Comparison of ENCODE assay signal across 24 cellular contexts in genomic region chr5:125052601-125053000, GRCh38.
"Had no signal": no experiment of that assay in that cellular context is flagged by ENCODE, and none has a peak within 500 bp of the region (broad histone marks: within the 10 kb centered on the region; RNA-seq: fewer than 3 reads in every experiment).

No MANE protein-coding gene starts in this region.

- H3K4me1 ChIP-seq: left lung, pancreas, transverse colon, upper lobe of right lung, uterus had no signal

- H3K27me3 Mint-ChIP-seq: naive thymus-derived CD4-positive, alpha-beta T cell; stimulated activated naive CD8-positive, alpha-beta T cell treated with anti-CD3 and anti-CD28 coated beads, Interleukin-15, amount 100 ng/mL, for 72 hours had no signal

- H3K36me3 Mint-ChIP-seq: naive thymus-derived CD4-positive, alpha-beta T cell had no signal

- H3K9me3 Mint-ChIP-seq: naive thymus-derived CD4-positive, alpha-beta T cell; stimulated activated naive CD8-positive, alpha-beta T cell treated with anti-CD3 and anti-CD28 coated beads, Interleukin-15, amount 100 ng/mL, for 72 hours had no signal

- H3K4me3 Mint-ChIP-seq: naive thymus-derived CD4-positive, alpha-beta T cell; stimulated activated naive CD8-positive, alpha-beta T cell treated with anti-CD3 and anti-CD28 coated beads, Interleukin-15, amount 100 ng/mL, for 72 hours had no signal

- H3K27ac ChIP-seq: dorsolateral prefrontal cortex, epithelial cell of prostate, left lung, neutrophil, pancreas, suprapubic skin, transverse colon, upper lobe of right lung, uterus had no signal

- H3K4me3 ChIP-seq: dorsolateral prefrontal cortex, left lung, pancreas, smooth muscle cell, suprapubic skin, transverse colon, upper lobe of right lung, uterus had no signal

- H3K36me3 ChIP-seq: left lung, neutrophil, pancreas, suprapubic skin, transverse colon, upper lobe of right lung, uterus had no signal

- ATAC-seq: esophagus mucosa; left lung; naive thymus-derived CD4-positive, alpha-beta T cell; pancreas; sciatic nerve; stimulated activated naive CD8-positive, alpha-beta T cell treated with anti-CD3 and anti-CD28 coated beads, Interleukin-15, amount 100 ng/mL, for 72 hours; upper lobe of right lung had no signal

- H3K27me3 ChIP-seq: dorsolateral prefrontal cortex, left lung, neutrophil, pancreas, suprapubic skin, transverse colon, upper lobe of right lung, uterus had no signal

- H3K4me2 ChIP-seq: smooth muscle cell had no signal

- H3K9me3 ChIP-seq: left lung, neutrophil, pancreas, suprapubic skin, transverse colon, upper lobe of right lung, uterus had no signal

- DNase-seq: dorsolateral prefrontal cortex; effector CD4-positive, alpha-beta T cell; foreskin fibroblast; kidney; left lung; mesendoderm; midbrain; naive thymus-derived CD4-positive, alpha-beta T cell; pancreas; stimulated activated CD4-positive, alpha-beta T cell treated with anti-CD3 and anti-CD28 coated beads, Interleukin-12 subunit alpha, Interleukin-12 subunit beta, amount 100 ng/mL, for 4 hours; stimulated activated CD4-positive, alpha-beta T cell treated with anti-CD3 and anti-CD28 coated beads, Interleukin-1b, Interleukin-23, amount 100 ng/mL, for 48 hours; stimulated activated CD4-positive, alpha-beta T cell treated with anti-CD3 and anti-CD28 coated beads, Interleukin-4, amount 100 ng/mL, for 1 hour; stimulated activated CD8-positive, alpha-beta memory T cell treated with anti-CD3 and anti-CD28 coated beads, Interleukin-4, amount 100 ng/mL, for 48 hours; stimulated activated naive CD4-positive, alpha-beta T cell; stimulated activated naive CD8-positive, alpha-beta T cell treated with anti-CD3 and anti-CD28 coated beads, Interleukin-15, amount 100 ng/mL, for 72 hours; transverse colon; upper lobe of right lung; uterus had no signal

- H3K4me1 Mint-ChIP-seq: naive thymus-derived CD4-positive, alpha-beta T cell; stimulated activated naive CD8-positive, alpha-beta T cell treated with anti-CD3 and anti-CD28 coated beads, Interleukin-15, amount 100 ng/mL, for 72 hours had no signal

- H3K27ac Mint-ChIP-seq: naive thymus-derived CD4-positive, alpha-beta T cell; stimulated activated naive CD8-positive, alpha-beta T cell treated with anti-CD3 and anti-CD28 coated beads, Interleukin-15, amount 100 ng/mL, for 72 hours had no signal
